In the genomic region with DNA sequence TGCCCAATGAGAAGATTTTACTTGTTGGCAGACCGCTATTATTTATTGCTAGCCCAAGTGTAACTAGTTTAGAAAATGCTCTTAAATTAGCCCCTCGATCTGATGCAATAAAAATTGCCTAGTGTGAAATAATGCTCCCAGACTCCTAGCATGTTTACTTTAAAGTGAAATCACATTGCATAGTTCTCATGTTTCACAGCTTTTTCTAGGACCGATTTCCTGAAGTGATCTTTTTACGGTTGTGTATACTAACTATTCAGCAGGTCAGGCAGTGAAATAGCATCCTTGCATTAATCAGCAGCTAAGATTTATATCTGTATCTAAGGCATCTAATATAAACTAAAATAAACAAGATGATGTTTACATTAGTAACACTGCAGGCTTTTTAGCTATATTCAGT, we compare ENCODE assay signal across 10 cellular contexts. TPM values are rescaled to one million over a fixed set of nuclear protein-coding genes. Genes with fewer than 3 reads are reported as not detected.
DNase-seq lines count a peak whose midpoint lies in the region; ATAC-seq and TF ChIP-seq lines count a peak whose summit lies in the region.
"Had no signal": no experiment of that assay in that cellular context is flagged by ENCODE, and none has a peak within 500 bp of the region (broad histone marks: within the 10 kb centered on the region; RNA-seq: fewer than 3 reads in every experiment).

No MANE protein-coding gene starts in this region.

- H3K27ac Mint-ChIP-seq in neural progenitor cell = peak overlapping the region; percentile 62

- peaks cover 3% of the 10 kb centered on the region for H3K27me3 Mint-ChIP-seq in neural progenitor cell (ENCODE audit: insufficient read depth, low read depth)

- H3K4me2 ChIP-seq in neural progenitor cell = no peak overlapping the region

- peaks cover 8% of the 10 kb centered on the region for H3K36me3 Mint-ChIP-seq in neural progenitor cell

- H3K4me1 Mint-ChIP-seq in neural progenitor cell = no peaks in the 10 kb centered on the region

- no peak overlapping the region for H3K9ac ChIP-seq in neural progenitor cell

- no peak overlapping the region for H2AFZ ChIP-seq in neural progenitor cell (replicated peaks)

- peaks cover 9% of the 10 kb centered on the region for H3K79me2 ChIP-seq in neural progenitor cell (ENCODE audit: low read depth)

- intact Hi-C loops in mucosa of descending colon (cut with DNase I, micrococcal nuclease) = no loop called here

- H3K4me3 ChIP-seq in brain microvascular endothelial cell (ENCODE audit: low read depth, low read length) (no peak overlapping the region), neural progenitor cell (no peak overlapping the region), mucosa of descending colon (no peak overlapping the region)

- H3K9me3 Mint-ChIP-seq in neural progenitor cell = no peaks in the 10 kb centered on the region

- DNase-seq in EH (ENCODE audit: low read depth) = peak; percentile 86
- peak; percentile 43 for DNase-seq in NCI-H2029 treated with DMSO at 0.1 percent for 48 hours (lab: John Stamatoyannopoulos, UW)
- DNase-seq in brain microvascular endothelial cell = peak; percentile 51
- DNase-seq in neural progenitor cell (ENCODE audit: low spot score) = no peak
- DNase-seq in mucosa of descending colon = no peak
- DNase-seq: erythroblast, T-helper 9 cell had no signal

- ATAC-seq in GM18907 (IDR thresholded peaks at IDR 0.05; ENCODE audit: unreplicated experiment) (no peak), HG03097 (IDR thresholded peaks at IDR 0.05; ENCODE audit: low FRiP score, unreplicated experiment) (no peak), mucosa of descending colon (no peak), HG02623 (IDR thresholded peaks at IDR 0.05; ENCODE audit: unreplicated experiment) (no peak)

- TF ChIP-seq CTCF in brain microvascular endothelial cell (IDR thresholded peaks at IDR 0.05; ENCODE audit: low read depth, low read length, missing control alignments) = no peak
- TF ChIP-seq CTCF in neural progenitor cell (IDR thresholded peaks at IDR 0.05) = no peak
- TF ChIP-seq CTCF in mucosa of descending colon (IDR thresholded peaks at IDR 0.05) = no peak

- H3K4me1 ChIP-seq in neural progenitor cell = no peaks in the 10 kb centered on the region
- no peaks in the 10 kb centered on the region for H3K4me1 ChIP-seq in mucosa of descending colon (ENCODE audit: low read depth)

- H3K36me3 ChIP-seq in brain microvascular endothelial cell (replicated peaks) = no peaks in the 10 kb centered on the region
- peaks cover 6% of the 10 kb centered on the region for H3K36me3 ChIP-seq in neural progenitor cell
- no peaks in the 10 kb centered on the region for H3K36me3 ChIP-seq in mucosa of descending colon (ENCODE audit: low read depth)

- no peaks in the 10 kb centered on the region for H3K27me3 ChIP-seq in brain microvascular endothelial cell (replicated peaks)
- H3K27me3 ChIP-seq in neural progenitor cell = no peaks in the 10 kb centered on the region

- H3K27ac ChIP-seq in brain microvascular endothelial cell (peak overlapping the region; percentile 83), neural progenitor cell (no peak overlapping the region)

- in situ Hi-C loops in brain microvascular endothelial cell (cut with HindIII; ENCODE audit: low pct_ligation_motif_present, low sequenced_read_pairs) = no loop called here

- no peaks in the 10 kb centered on the region for H4K20me1 ChIP-seq in neural progenitor cell (ENCODE audit: low read depth)

- H3K9me3 ChIP-seq in neural progenitor cell (ENCODE audit: low read depth) (no peaks in the 10 kb centered on the region), mucosa of descending colon (no peaks in the 10 kb centered on the region)

- H3K4me3 Mint-ChIP-seq in neural progenitor cell = no peak overlapping the region

- no peaks in the 10 kb centered on the region for H3F3A ChIP-seq in neural progenitor cell (ENCODE audit: low read depth)

RNA-seq across cellular contexts. Expression of a gene that starts 52.4 kb away (rescaled TPM):
- total RNA-seq in neural progenitor cell (ENCODE audit: low replicate concordance) (61.3 and 97.9 TPM in 2 replicates), mucosa of descending colon (10 to 100 TPM; 13.5 to 30.3 (median 17.2) TPM)

RNA-seq across cellular contexts. Expression of a gene that starts 52.5 kb away (rescaled TPM):
- total RNA-seq in neural progenitor cell (ENCODE audit: low replicate concordance) (98.8 and 171 TPM in 2 replicates), mucosa of descending colon (10 to 100 TPM; 41.9 to 47.2 (median 44.5) TPM)

Comparison
In these comparisons a context has a peak if more than half of its experiments do, and no peak if none do; other contexts are left out.
1. DNase-seq: peak in EH (single experiment), NCI-H2029 treated with DMSO at 0.1 percent for 48 hours (single experiment) and brain microvascular endothelial cell (single experiment); none in neural progenitor cell (single experiment) and mucosa of descending colon (0 of 3).